Comparison of ENCODE assay signal across 23 cellular contexts in the genomic region with DNA sequence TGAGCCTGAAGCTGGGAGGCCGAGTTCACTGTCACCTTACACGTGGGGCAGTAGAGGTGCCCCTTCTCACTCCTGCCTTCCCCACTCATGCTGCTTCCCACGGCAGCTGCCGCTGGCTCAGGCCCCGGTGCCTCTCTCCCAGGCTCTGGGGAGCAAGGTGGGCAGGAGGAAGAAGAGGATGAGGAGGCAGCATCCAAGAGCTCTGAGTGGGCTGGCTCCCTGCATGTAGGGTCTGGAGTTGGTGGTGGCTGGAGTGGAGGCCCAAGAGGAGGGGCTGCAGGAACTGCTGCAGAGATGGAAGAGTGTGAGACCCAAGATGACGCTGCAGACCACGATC. TPM values are rescaled to one million over a fixed set of nuclear protein-coding genes. Genes with fewer than 3 reads are reported as not detected.
"Had no signal": no experiment of that assay in that cellular context is flagged by ENCODE, and none has a peak within 500 bp of the region (broad histone marks: within the 10 kb centered on the region; RNA-seq: fewer than 3 reads in every experiment).

No MANE protein-coding gene starts in this region.

- H3K4me3 ChIP-seq: esophagus squamous epithelium, lower lobe of right lung, ovary, psoas muscle, skin epidermis, testis had no signal

- H3K27ac ChIP-seq: esophagus squamous epithelium, lower lobe of right lung, ovary, psoas muscle, skin epidermis, testis had no signal

- ATAC-seq: effector memory CD8-positive, alpha-beta T cell; lower lobe of right lung; natural killer cell treated with Interleukin-12 subunit alpha and Interleukin-12 subunit beta and Interleukin-15 and Interleukin-18, amount 100 ng/mL, for 72 hours; psoas muscle; right cardiac atrium had no signal

- H3K9me3 Mint-ChIP-seq: activated B cell treated with CpG ODN at 0.5 μM for 24 hours; activated CD4-positive, alpha-beta memory T cell treated with anti-CD3 and anti-CD28 coated beads for 36 hours; activated T-helper 1 cell treated with anti-CD3 and anti-CD28 coated beads, Interleukin-12 subunit alpha, Interleukin-12 subunit beta, Interleukin-2, Interleukin-4 antibody, amounts not matched to agents 30 ng/mL and 10 ng/mL and 1 ng/mL, durations not matched to agents 14 hours and 24 hours and 36 hours; effector memory CD8-positive, alpha-beta T cell; natural killer cell treated with Interleukin-12 subunit alpha and Interleukin-12 subunit beta and Interleukin-15 and Interleukin-18, amount 100 ng/mL, for 72 hours; type B pancreatic cell had no signal

- H3K27me3 ChIP-seq: ovary, testis had no signal

- H3K9me3 ChIP-seq: esophagus squamous epithelium, lower lobe of right lung, ovary, psoas muscle, testis had no signal

- H3K27ac Mint-ChIP-seq: activated B cell treated with CpG ODN at 0.5 μM for 24 hours; activated CD4-positive, alpha-beta memory T cell treated with anti-CD3 and anti-CD28 coated beads for 36 hours; activated naive CD8-positive, alpha-beta T cell; effector memory CD8-positive, alpha-beta T cell; natural killer cell treated with Interleukin-12 subunit alpha and Interleukin-12 subunit beta and Interleukin-15 and Interleukin-18, amount 100 ng/mL, for 72 hours had no signal

- DNase-seq: activated B cell treated with CpG ODN at 0.5 μM for 24 hours; activated CD4-positive, alpha-beta memory T cell treated with anti-CD3 and anti-CD28 coated beads for 36 hours; activated CD4-positive, alpha-beta T cell treated with anti-CD3 and anti-CD28 coated beads for 4 hours; activated T-cell treated with anti-CD3 and anti-CD28 coated beads for 4 hours; dermis blood vessel endothelial cell; effector memory CD8-positive, alpha-beta T cell; esophagus squamous epithelium; hippocampal formation; left colon; lower lobe of right lung; ovary; psoas muscle; right cardiac atrium; stimulated activated CD4-positive, alpha-beta T cell treated with anti-CD3 and anti-CD28 coated beads, Interleukin-15, amount 100 ng/mL, for 24 hours; stimulated activated CD4-positive, alpha-beta T cell treated with anti-CD3 and anti-CD28 coated beads, Interleukin-2, amount 100 ng/mL, for 48 hours; SW 1271; T-helper 9 cell; testis had no signal

- H3K36me3 Mint-ChIP-seq: activated naive CD8-positive, alpha-beta T cell; natural killer cell treated with Interleukin-12 subunit alpha and Interleukin-12 subunit beta and Interleukin-15 and Interleukin-18, amount 100 ng/mL, for 72 hours had no signal

- H3K4me3 Mint-ChIP-seq: activated B cell treated with CpG ODN at 0.5 μM for 24 hours; activated CD4-positive, alpha-beta memory T cell treated with anti-CD3 and anti-CD28 coated beads for 36 hours; activated naive CD8-positive, alpha-beta T cell; activated T-helper 1 cell treated with anti-CD3 and anti-CD28 coated beads, Interleukin-12 subunit alpha, Interleukin-12 subunit beta, Interleukin-2, Interleukin-4 antibody, amounts not matched to agents 30 ng/mL and 10 ng/mL and 1 ng/mL, durations not matched to agents 14 hours and 24 hours and 36 hours; effector memory CD8-positive, alpha-beta T cell; natural killer cell treated with Interleukin-12 subunit alpha and Interleukin-12 subunit beta and Interleukin-15 and Interleukin-18, amount 100 ng/mL, for 72 hours had no signal

- H3K27me3 Mint-ChIP-seq: activated B cell treated with CpG ODN at 0.5 μM for 24 hours; activated CD4-positive, alpha-beta memory T cell treated with anti-CD3 and anti-CD28 coated beads for 36 hours; activated naive CD8-positive, alpha-beta T cell; type B pancreatic cell had no signal

- H3K36me3 ChIP-seq: ovary had no signal

RNA-seq across cellular contexts. Expression of gene C17orf113, which starts 21.6 kb away (rescaled TPM):
- total RNA-seq: natural killer cell treated with Interleukin-12 subunit alpha and Interleukin-12 subunit beta and Interleukin-15 and Interleukin-18, amount 100 ng/mL, for 72 hours had no signal
